ENCODE assay signal across 1 cellular context in the genomic region with DNA sequence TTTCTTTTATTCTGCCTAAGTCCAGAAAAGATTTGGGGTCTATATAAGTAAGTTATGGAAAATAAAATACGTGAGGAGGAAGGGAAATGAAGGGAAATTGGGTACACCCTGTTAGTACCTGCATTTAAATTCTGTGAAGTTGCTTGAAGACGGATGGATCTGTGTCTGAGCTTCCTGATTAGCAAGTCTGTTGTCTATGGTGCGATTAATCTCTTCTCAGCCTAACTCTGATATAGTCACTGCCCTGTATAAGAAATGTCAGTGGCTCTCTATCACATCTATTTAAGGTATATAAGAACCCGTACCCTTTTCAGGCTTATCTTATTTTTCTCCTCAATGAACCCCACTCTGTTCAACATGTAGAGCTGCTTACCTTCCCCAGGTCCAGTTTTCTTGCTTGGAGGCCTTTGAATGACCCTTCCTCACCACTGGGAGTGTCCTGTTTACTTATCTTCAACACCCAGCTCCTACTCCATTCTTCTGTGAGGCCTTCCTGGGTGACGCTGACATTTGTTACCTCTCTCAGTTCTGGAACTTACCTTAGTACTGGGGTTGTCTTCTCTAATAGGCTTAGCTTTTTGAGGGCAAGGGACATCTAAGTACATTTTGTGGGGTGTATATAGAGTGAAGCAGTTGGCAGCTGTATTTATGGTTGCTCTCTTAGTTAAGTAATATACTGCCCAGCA.
TF ChIP-seq lines count a peak whose summit lies in the region.

No MANE protein-coding gene starts in this region.

TF ChIP-seq in K562, 482 proteins besides CTCF, POLR2A, EP300 and RAD21 (continued from another document):
- no peak for TF ChIP-seq HMG20A (CRISPR knock-in tag; conservative IDR thresholded peaks at IDR 0.05)
- no peak for TF ChIP-seq POLR2H (tag; IDR thresholded peaks at IDR 0.05; ENCODE audit: low read depth)
- TF ChIP-seq MTF1 (CRISPR knock-in tag; IDR thresholded peaks at IDR 0.05; ENCODE audit: borderline replicate concordance), result no peak
